ENCODE assay signal across 15 cellular contexts in genomic region chr22:49977578-49977977, GRCh38. TPM values are rescaled to one million over a fixed set of nuclear protein-coding genes. Genes with fewer than 3 reads are reported as not detected.
DNase-seq lines count a peak whose midpoint lies in the region; ATAC-seq and TF ChIP-seq lines count a peak whose summit lies in the region.
"Had no signal": no experiment of that assay in that cellular context is flagged by ENCODE, and none has a peak within 500 bp of the region (broad histone marks: within the 10 kb centered on the region; RNA-seq: fewer than 3 reads in every experiment).

No MANE protein-coding gene starts in this region.

- peaks cover 8% of the 10 kb centered on the region for H3K9me3 Mint-ChIP-seq in chondrocyte (ENCODE audit: low read depth)

- H3K27me3 Mint-ChIP-seq in chondrocyte (ENCODE audit: low read depth) = peaks cover 2% of the 10 kb centered on the region

- H3K27me3 ChIP-seq in GM06990 (replicated peaks; ENCODE audit: control insufficient read depth, insufficient read depth, low read length) = no peaks in the 10 kb centered on the region

- no peak for ATAC-seq in omental fat pad (ENCODE audit: low FRiP score)

- H3K4me3 Mint-ChIP-seq in chondrocyte (ENCODE audit: unreplicated experiment) = no peak overlapping the region
- H3K4me3 Mint-ChIP-seq: H9 had no signal

- peaks cover 3% of the 10 kb centered on the region for H3K4me1 Mint-ChIP-seq in chondrocyte (ENCODE audit: low read depth)

- H3K4me3 ChIP-seq in GM06990 (replicated peaks; ENCODE audit: low read depth, low read length) = no peak overlapping the region

- H3K36me3 Mint-ChIP-seq in chondrocyte (ENCODE audit: low read depth) = peaks cover 7% of the 10 kb centered on the region

- no peaks in the 10 kb centered on the region for H3K36me3 ChIP-seq in GM06990 (ENCODE audit: control insufficient read depth, insufficient read depth, low read length)

- DNase-seq in activated CD8-positive, alpha-beta memory T cell treated with anti-CD3 and anti-CD28 coated beads for 24 hours = peak; percentile 54
- DNase-seq in activated CD8-positive, alpha-beta memory T cell treated with anti-CD3 and anti-CD28 coated beads, Interleukin-2, amount 50 U/mL, for 48 hours = no peak
- DNase-seq in GM06990 (ENCODE audit: extremely low read depth, insufficient read length) = peak; percentile 5
- DNase-seq in chondrocyte (ENCODE audit: low spot score) = peak; percentile 14
- DNase-seq in omental fat pad (ENCODE audit: low spot score) = peak; percentile 18
- DNase-seq in central memory CD4-positive, alpha-beta T cell = no peak
- no peak for DNase-seq in GOT3 (lab: John Stamatoyannopoulos, UW)
- DNase-seq: AML-193, Caco-2, H9, Karpas-422, MM.1S, NCI-H1930, NCI-H2171 treated with DMSO at 0.1 percent for 48 hours, NCI-H510A treated with DMSO at 0.1 percent for 48 hours had no signal

- TF ChIP-seq CTCF in GM06990 (IDR thresholded peaks at IDR 0.05; ENCODE audit: insufficient read depth, low read length, poor library complexity, severe bottlenecking) (no peak), chondrocyte (IDR thresholded peaks at IDR 0.05) (no peak), omental fat pad (IDR thresholded peaks at IDR 0.05) (no peak)

- no peak overlapping the region for H3K27ac Mint-ChIP-seq in chondrocyte (ENCODE audit: unreplicated experiment)
- H3K27ac Mint-ChIP-seq: H9 had no signal

RNA-seq across cellular contexts. Expression of gene PIM3, which starts 17.0 kb away (rescaled TPM):
- total RNA-seq in chondrocyte = 12.0 to 18.2 TPM (median 16.8 TPM) in 3 replicates
- total RNA-seq in omental fat pad = 100 to 1,000 TPM in 2 of 4 donors, 10 to 100 TPM in 2; 92.2 to 174 (median 114) TPM

RNA-seq across cellular contexts. Expression of gene IL17REL, which starts 35.0 kb away (rescaled TPM):
- total RNA-seq in chondrocyte (0.17 to 0.23 TPM in 2 of 3 replicates, not detected in the other), omental fat pad (not detected)
- total RNA-seq: Caco-2 had no signal

RNA-seq across cellular contexts. Expression of gene CRELD2, which starts 59.1 kb away (rescaled TPM):
- 44.3 to 117 TPM (median 49.9 TPM) in 3 replicates for total RNA-seq in chondrocyte
- total RNA-seq in omental fat pad = 10 to 100 TPM; 30.8 to 52.4 (median 39.8) TPM

RNA-seq across cellular contexts. Expression of gene ALG12, which starts 59.3 kb away (rescaled TPM):
- total RNA-seq in chondrocyte (18.7 to 27.3 TPM (median 20.6 TPM) in 3 replicates), omental fat pad (10 to 100 TPM; 11.7 to 21.8 (median 13.0) TPM)

Comparison
In these comparisons a context has a peak if more than half of its experiments do, and no peak if none do; other contexts are left out.
1. DNase-seq: peak in activated CD8-positive, alpha-beta memory T cell treated with anti-CD3 and anti-CD28 coated beads for 24 hours (single experiment), GM06990 (single experiment), chondrocyte (single experiment) and omental fat pad (single experiment); none in activated CD8-positive, alpha-beta memory T cell treated with anti-CD3 and anti-CD28 coated beads, Interleukin-2, amount 50 U/mL, for 48 hours (single experiment), central memory CD4-positive, alpha-beta T cell (single experiment) and GOT3 (single experiment).